In genomic region chr20:32438331-32438858, GRCh38 we compare ENCODE assay signal across 14 cellular contexts.
DNase-seq lines count a peak whose midpoint lies in the region; ATAC-seq and TF ChIP-seq lines count a peak whose summit lies in the region.
"Had no signal": no experiment of that assay in that cellular context is flagged by ENCODE, and none has a peak within 500 bp of the region (broad histone marks: within the 10 kb centered on the region; RNA-seq: fewer than 3 reads in every experiment).

No MANE protein-coding gene starts in this region.

- peak overlapping the region; percentile 2 to 76 (median 62); a peak in 19 of 22 replicates for H3K4me2 ChIP-seq in BLaER1 treated with 17β-estradiol and CSF1 and Interleukin-3, amounts not matched to agents 10 nM and 100 nM
- H3K4me2 ChIP-seq in GM23248 (ENCODE audit: unreplicated experiment): no peak overlapping the region

- no peaks in the 10 kb centered on the region for H3K27me3 Mint-ChIP-seq in chondrocyte (ENCODE audit: low read depth)
- H3K27me3 Mint-ChIP-seq in naive thymus-derived CD8-positive, alpha-beta T cell: no peaks in the 10 kb centered on the region
- H3K27me3 Mint-ChIP-seq: dendritic cell treated with granulocyte-macrophage colony-stimulating factor and Interleukin-4, amounts not matched to agents 40 ng/mL and 50 ng/mL, for 4 days had no signal

- peaks cover 6% of the 10 kb centered on the region for H3K4me1 Mint-ChIP-seq in chondrocyte (ENCODE audit: low read depth)
- H3K4me1 Mint-ChIP-seq in naive thymus-derived CD8-positive, alpha-beta T cell: peaks cover 16 to 26% (median 19%) of the 10 kb centered on the region in 4 donors

- peaks cover 73 to 95% (median 84%) of the 10 kb centered on the region in 11 experiments for H3K36me3 ChIP-seq in BLaER1 treated with 17β-estradiol and CSF1 and Interleukin-3, amounts not matched to agents 10 nM and 100 nM
- H3K36me3 ChIP-seq in GM23248 (ENCODE audit: low read depth): peaks cover 48% of the 10 kb centered on the region

- peaks cover 69 to 100% (median 96%) of the 10 kb centered on the region in 11 experiments; a peak in 21 of 22 replicates for H4K20me1 ChIP-seq in BLaER1 treated with 17β-estradiol and CSF1 and Interleukin-3, amounts not matched to agents 10 nM and 100 nM
- no peaks in the 10 kb centered on the region for H4K20me1 ChIP-seq in GM23248 (ENCODE audit: insufficient read depth)

- ATAC-seq in naive thymus-derived CD8-positive, alpha-beta T cell: no peak
- ATAC-seq: gastroesophageal sphincter, PC-3 had no signal

- WGBS in GM23248 (ENCODE audit: low coverage in 1 of 2, low lambda C conversion rate in 2 of 2, missing lambda C conversion rate in 2 of 2), 2 experiments: 94 to 98% methylated on average over 8 of the region's 8 CpGs

- peaks cover 49% of the 10 kb centered on the region for H3K36me3 Mint-ChIP-seq in chondrocyte (ENCODE audit: low read depth)
- H3K36me3 Mint-ChIP-seq in naive thymus-derived CD8-positive, alpha-beta T cell: peaks cover 0 to 76% (median 14%) of the 10 kb centered on the region in 3 donors

- no peak overlapping the region for H3K4me3 ChIP-seq in BLaER1 treated with 17β-estradiol and CSF1 and Interleukin-3, amounts not matched to agents 10 nM and 100 nM
- no peak overlapping the region for H3K4me3 ChIP-seq in GM23248
- H3K4me3 ChIP-seq: gastroesophageal sphincter, left ventricle myocardium inferior, suprapubic skin had no signal

- H3K9ac ChIP-seq in BLaER1 treated with 17β-estradiol and CSF1 and Interleukin-3, amounts not matched to agents 10 nM and 100 nM: no peak overlapping the region
- peak overlapping the region; percentile 40; the same call in 1 of the 2 replicates for H3K9ac ChIP-seq in GM23248

- H3K27me3 ChIP-seq in BLaER1 treated with 17β-estradiol and CSF1 and Interleukin-3, amounts not matched to agents 10 nM and 100 nM: no peaks in the 10 kb centered on the region
- H3K27me3 ChIP-seq in GM23248 (replicated peaks; ENCODE audit: insufficient read depth): no peaks in the 10 kb centered on the region
- H3K27me3 ChIP-seq: gastroesophageal sphincter, suprapubic skin had no signal

- DNase-seq in GM23248 (no peak), chondrocyte (ENCODE audit: low spot score) (no peak), iPS-NIHi11 (ENCODE audit: low spot score) (no peak), SHP77 (lab: John Stamatoyannopoulos, UW) (no peak), GF-D8 (lab: John Stamatoyannopoulos, UW) (no peak)
- peak in 1 of 10 donors; percentile 3 for DNase-seq in naive thymus-derived CD8-positive, alpha-beta T cell
- DNase-seq: left ventricle myocardium inferior, NCI-H1417, T1000 had no signal

- no peak overlapping the region for H2AFZ ChIP-seq in GM23248

- H3K27ac ChIP-seq in BLaER1 treated with 17β-estradiol and CSF1 and Interleukin-3, amounts not matched to agents 10 nM and 100 nM: peak overlapping the region in 1 of 11 experiments; percentile 17; a peak in 1 of 22 replicates
- H3K27ac ChIP-seq in GM23248: peak overlapping the region; percentile 70
- H3K27ac ChIP-seq: gastroesophageal sphincter, left ventricle myocardium inferior, suprapubic skin had no signal

- no peaks in the 10 kb centered on the region for H3K9me2 ChIP-seq in GM23248 (ENCODE audit: insufficient read depth)

- H3K79me2 ChIP-seq in GM23248 (ENCODE audit: insufficient read depth): peaks cover 34% of the 10 kb centered on the region

- no peak overlapping the region for H3K4me3 Mint-ChIP-seq in chondrocyte (ENCODE audit: unreplicated experiment)
- H3K4me3 Mint-ChIP-seq in naive thymus-derived CD8-positive, alpha-beta T cell: no peak overlapping the region
- H3K4me3 Mint-ChIP-seq: dendritic cell treated with granulocyte-macrophage colony-stimulating factor and Interleukin-4, amounts not matched to agents 40 ng/mL and 50 ng/mL, for 4 days had no signal

- peaks cover 29% of the 10 kb centered on the region for H3F3A ChIP-seq in GM23248 (ENCODE audit: insufficient read depth)

- H3K9me3 Mint-ChIP-seq in chondrocyte (ENCODE audit: low read depth): no peaks in the 10 kb centered on the region
- H3K9me3 Mint-ChIP-seq in naive thymus-derived CD8-positive, alpha-beta T cell: no peaks in the 10 kb centered on the region
- H3K9me3 Mint-ChIP-seq: dendritic cell treated with granulocyte-macrophage colony-stimulating factor and Interleukin-4, amounts not matched to agents 40 ng/mL and 50 ng/mL, for 4 days had no signal

- H3K4me1 ChIP-seq in BLaER1 treated with 17β-estradiol and CSF1 and Interleukin-3, amounts not matched to agents 10 nM and 100 nM: peaks cover 18 to 75% (median 58%) of the 10 kb centered on the region in 10 experiments; a peak in 19 of 20 replicates
- peaks cover 13% of the 10 kb centered on the region for H3K4me1 ChIP-seq in GM23248 (ENCODE audit: insufficient read depth)
- H3K4me1 ChIP-seq: suprapubic skin had no signal

- peak overlapping the region; percentile 30 for H3K27ac Mint-ChIP-seq in chondrocyte (ENCODE audit: unreplicated experiment)
- H3K27ac Mint-ChIP-seq in naive thymus-derived CD8-positive, alpha-beta T cell: peak overlapping the region in 6 of 10 donors; percentile 41 to 76 (median 62)
- H3K27ac Mint-ChIP-seq: dendritic cell treated with granulocyte-macrophage colony-stimulating factor and Interleukin-4, amounts not matched to agents 40 ng/mL and 50 ng/mL, for 4 days had no signal

- POLR2A ChIA-PET in naive thymus-derived CD8-positive, alpha-beta T cell (lab: Charles Lee): no interaction called here

- H3K9me3 ChIP-seq in BLaER1 treated with 17β-estradiol and CSF1 and Interleukin-3, amounts not matched to agents 10 nM and 100 nM (replicated peaks in 1 of 11): no peaks in the 10 kb centered on the region
- H3K9me3 ChIP-seq in GM23248 (ENCODE audit: low read depth): no peaks in the 10 kb centered on the region
- H3K9me3 ChIP-seq: gastroesophageal sphincter, left ventricle myocardium inferior, suprapubic skin had no signal

- no peak for TF ChIP-seq CTCF in chondrocyte (IDR thresholded peaks at IDR 0.05)

- in situ Hi-C loops in GM23248 (cut with MboI): no loop called here
